In genomic region chr10:119996944-119997343, GRCh38 we compare ENCODE assay signal across 9 cellular contexts.
"Had no signal": no experiment of that assay in that cellular context is flagged by ENCODE, and none has a peak within 500 bp of the region (broad histone marks: within the 10 kb centered on the region; RNA-seq: fewer than 3 reads in every experiment).

No MANE protein-coding gene starts in this region.

- ATAC-seq: HCT116, HepG2 had no signal

- H3K36me3 ChIP-seq: HAP-1 had no signal

- H3K4me1 ChIP-seq: HAP-1 had no signal

- H3K4me1 Mint-ChIP-seq: IgD-negative memory B cell had no signal

- FAIRE-seq: HepG2 had no signal

- H3K9ac ChIP-seq: GM23248 had no signal

- H3K9me3 ChIP-seq: HAP-1 had no signal

- H3K36me3 Mint-ChIP-seq: IgD-negative memory B cell had no signal

- DNase-seq: GM23248, GOT3, H7, HFFc6 had no signal

- H3K4me3 Mint-ChIP-seq: HFFc6, IgD-negative memory B cell had no signal

- H3K27ac ChIP-seq: GM23248, HL-60 had no signal

- H2AFZ ChIP-seq: GM23248 had no signal

- H3K27ac Mint-ChIP-seq: HFFc6, IgD-negative memory B cell had no signal

- H3K4me3 ChIP-seq: GM23248, HAP-1 had no signal
